10 cellular contexts compared by ENCODE assay signal in the genomic region with DNA sequence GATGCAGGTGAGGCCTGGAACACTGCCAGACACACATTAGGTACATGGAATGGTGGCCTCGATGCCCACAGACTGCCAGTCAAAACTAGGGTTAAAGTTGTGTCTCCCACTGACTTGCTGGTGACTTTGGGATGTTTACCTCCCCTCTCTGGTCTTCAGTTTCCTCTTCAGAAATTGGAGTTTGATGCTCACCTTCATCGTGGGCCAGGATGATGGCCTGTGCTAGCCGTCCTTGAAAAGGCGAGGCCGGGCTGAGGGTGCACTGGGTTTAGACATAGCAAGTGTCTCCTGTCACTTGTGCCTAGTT. TPM values are rescaled to one million over a fixed set of nuclear protein-coding genes. Genes with fewer than 3 reads are reported as not detected.
A peak's percentile ranks its signal among the peaks of the same experiment; 100 is the strongest.
DNase-seq lines count a peak whose midpoint lies in the region; ATAC-seq, FAIRE-seq and TF ChIP-seq lines count a peak whose summit lies in the region.
"Had no signal": no experiment of that assay in that cellular context is flagged by ENCODE, and none has a peak within 500 bp of the region (broad histone marks: within the 10 kb centered on the region; RNA-seq: fewer than 3 reads in every experiment).

No MANE protein-coding gene starts in this region.

- no peak for TF ChIP-seq CTCF in CD4-positive, alpha-beta T cell (IDR thresholded peaks at IDR 0.05)
- no peak for TF ChIP-seq CTCF in MM.1S (IDR thresholded peaks at IDR 0.05; ENCODE audit: low read length)
- no peak for TF ChIP-seq CTCF in coronary artery (IDR thresholded peaks at IDR 0.05)
- no peak for TF ChIP-seq CTCF in nephron (IDR thresholded peaks at IDR 0.05; ENCODE audit: unreplicated experiment in 3 of 3)

- no peaks in the 10 kb centered on the region for H3K9me3 ChIP-seq in CD4-positive, alpha-beta T cell (ENCODE audit: control insufficient read depth, low read length)
- H3K9me3 ChIP-seq in MM.1S (replicated peaks; ENCODE audit: insufficient read depth, low read length), result no peaks in the 10 kb centered on the region
- H3K9me3 ChIP-seq: MG63 had no signal

- no peaks in the 10 kb centered on the region for H3K9me2 ChIP-seq in MM.1S (replicated peaks; ENCODE audit: insufficient read depth, low read length)

- H4K20me1 ChIP-seq in MM.1S (ENCODE audit: insufficient read depth, low read length), result no peaks in the 10 kb centered on the region

- peak overlapping the region; percentile 75 for H3K9ac ChIP-seq in MM.1S (ENCODE audit: low read length)

- no peaks in the 10 kb centered on the region for H3K79me2 ChIP-seq in MM.1S (ENCODE audit: low read length)

- no peak overlapping the region for H3K27ac ChIP-seq in CD4-positive, alpha-beta T cell (ENCODE audit: low read depth, low read length)
- H3K27ac ChIP-seq in MM.1S (ENCODE audit: low read length), result no peak overlapping the region
- no peak overlapping the region for H3K27ac ChIP-seq in coronary artery

- ATAC-seq in CD4-positive, alpha-beta T cell (ENCODE audit: poor library complexity), result no peak
- no peak for ATAC-seq in HG03521 (IDR thresholded peaks at IDR 0.05; ENCODE audit: unreplicated experiment)
- ATAC-seq in HG03342 (IDR thresholded peaks at IDR 0.05; ENCODE audit: unreplicated experiment), result no peak

- H3K27me3 ChIP-seq in CD4-positive, alpha-beta T cell (ENCODE audit: control insufficient read depth, insufficient read depth, low read length), result peaks cover 9% of the 10 kb centered on the region
- H3K27me3 ChIP-seq in MM.1S (replicated peaks; ENCODE audit: insufficient read depth, low read length), result no peaks in the 10 kb centered on the region
- H3K27me3 ChIP-seq: MG63 had no signal

- peak overlapping the region; percentile 86 for H2AFZ ChIP-seq in MM.1S (ENCODE audit: low read length)

- H3K36me3 Mint-ChIP-seq in CD4-positive, alpha-beta T cell (ENCODE audit: low read depth), result no peaks in the 10 kb centered on the region
- H3K36me3 Mint-ChIP-seq in nephron (ENCODE audit: low read depth), result no peaks in the 10 kb centered on the region

- H3K4me1 Mint-ChIP-seq in CD4-positive, alpha-beta T cell (ENCODE audit: low read depth), result peaks cover 5% of the 10 kb centered on the region
- H3K4me1 Mint-ChIP-seq in nephron, result no peaks in the 10 kb centered on the region

- no peaks in the 10 kb centered on the region for H3K9me3 Mint-ChIP-seq in CD4-positive, alpha-beta T cell
- no peaks in the 10 kb centered on the region for H3K9me3 Mint-ChIP-seq in nephron

- H3K4me1 ChIP-seq in MM.1S (ENCODE audit: low read length), result peaks cover 5% of the 10 kb centered on the region

- no peak for DNase-seq in CD4-positive, alpha-beta T cell
- DNase-seq in MM.1S (no peak), coronary artery (ENCODE audit: low spot score) (no peak), putamen (ENCODE audit: low spot score) (no peak), GM19239 (ENCODE audit: insufficient read length, low spot score) (no peak)

- no peaks in the 10 kb centered on the region for H3K36me3 ChIP-seq in MM.1S (replicated peaks; ENCODE audit: insufficient read depth, low read length)
- H3K36me3 ChIP-seq: MG63 had no signal

- H3K4me3 ChIP-seq in MM.1S (ENCODE audit: low read length), result peak overlapping the region; percentile 70
- peak overlapping the region; percentile 69 for H3K4me3 ChIP-seq in coronary artery

- H3K27ac Mint-ChIP-seq in CD4-positive, alpha-beta T cell, result peak overlapping the region; percentile 69
- H3K27ac Mint-ChIP-seq in nephron, result no peak overlapping the region

- H3K27me3 Mint-ChIP-seq in CD4-positive, alpha-beta T cell, result peaks cover 33% of the 10 kb centered on the region
- H3K27me3 Mint-ChIP-seq in nephron (ENCODE audit: low read depth), result peaks cover 84% of the 10 kb centered on the region

- intact Hi-C loops in CD4-positive, alpha-beta T cell (cut with DNase I, micrococcal nuclease), result loop anchor here (5.0 to 10.0 kb wide), 7 partner anchors 92 to 1001 kb away; partner anchors contain the start of genes GALNT12 (in 1 of the 2) and XPA (in 1 of the 2)

- no peaks in the 10 kb centered on the region for H3F3A ChIP-seq in MM.1S (ENCODE audit: insufficient read depth, low read length)

- FAIRE-seq in GM19239 (lab: Jason Lieb, UNC), result no peak

- CTCF ChIA-PET in CD4-positive, alpha-beta T cell (lab: Charles Lee), result no interaction called here

- peak overlapping the region; percentile 84 for H3K4me3 Mint-ChIP-seq in CD4-positive, alpha-beta T cell
- H3K4me3 Mint-ChIP-seq in nephron, result peak overlapping the region; percentile 74 to 84 (median 77)

- POLR2A ChIA-PET in CD4-positive, alpha-beta T cell (lab: Charles Lee), result no interaction called here

- peak overlapping the region; percentile 90 for H3K4me2 ChIP-seq in MM.1S (ENCODE audit: low read depth, low read length)

RNA-seq across cellular contexts. Expression of gene FOXE1, which starts 49.0 kb away (rescaled TPM):
- total RNA-seq in CD4-positive, alpha-beta T cell, result not detected
- total RNA-seq: posterior vena cava had no signal
